In the genomic region with DNA sequence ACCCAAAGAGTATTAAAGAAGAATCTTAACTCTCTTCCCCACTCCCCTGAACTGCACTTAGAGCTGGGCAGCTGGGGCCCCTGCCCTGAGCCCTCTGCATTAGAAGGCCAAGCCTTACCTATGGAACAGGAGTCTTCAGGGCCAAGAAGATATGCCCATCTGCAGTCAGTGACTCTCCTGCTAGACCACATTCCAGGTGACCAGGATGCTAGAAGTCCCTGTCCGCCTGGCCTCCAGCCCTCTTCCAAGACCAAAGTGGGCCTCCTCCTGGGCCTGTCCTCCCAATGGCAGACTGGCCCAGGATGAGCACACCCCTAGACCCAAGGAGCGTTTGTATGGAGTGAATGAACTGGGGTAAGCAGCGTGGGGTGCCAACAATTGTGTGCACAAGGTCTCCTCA, we compare ENCODE assay signal across 1 cellular context.
TF ChIP-seq lines count a peak whose summit lies in the region.

No MANE protein-coding gene starts in this region.

TF ChIP-seq in K562, 482 proteins besides CTCF, POLR2A, EP300 and RAD21:
- 0 out of 2 replicates have a peak, but pooled peaks have one; percentile 22 for TF ChIP-seq NR2C2 (CRISPR knock-in tag; IDR thresholded peaks at IDR 0.05)
- no peak for TF ChIP-seq NR2C2 (tag; IDR thresholded peaks at IDR 0.05)
- TF ChIP-seq DNMT1 (IDR thresholded peaks at IDR 0.05) = no peak
TF ChIP-seq in K562: peak in this region for 1.
